8 cellular contexts compared by ENCODE assay signal in the genomic region with DNA sequence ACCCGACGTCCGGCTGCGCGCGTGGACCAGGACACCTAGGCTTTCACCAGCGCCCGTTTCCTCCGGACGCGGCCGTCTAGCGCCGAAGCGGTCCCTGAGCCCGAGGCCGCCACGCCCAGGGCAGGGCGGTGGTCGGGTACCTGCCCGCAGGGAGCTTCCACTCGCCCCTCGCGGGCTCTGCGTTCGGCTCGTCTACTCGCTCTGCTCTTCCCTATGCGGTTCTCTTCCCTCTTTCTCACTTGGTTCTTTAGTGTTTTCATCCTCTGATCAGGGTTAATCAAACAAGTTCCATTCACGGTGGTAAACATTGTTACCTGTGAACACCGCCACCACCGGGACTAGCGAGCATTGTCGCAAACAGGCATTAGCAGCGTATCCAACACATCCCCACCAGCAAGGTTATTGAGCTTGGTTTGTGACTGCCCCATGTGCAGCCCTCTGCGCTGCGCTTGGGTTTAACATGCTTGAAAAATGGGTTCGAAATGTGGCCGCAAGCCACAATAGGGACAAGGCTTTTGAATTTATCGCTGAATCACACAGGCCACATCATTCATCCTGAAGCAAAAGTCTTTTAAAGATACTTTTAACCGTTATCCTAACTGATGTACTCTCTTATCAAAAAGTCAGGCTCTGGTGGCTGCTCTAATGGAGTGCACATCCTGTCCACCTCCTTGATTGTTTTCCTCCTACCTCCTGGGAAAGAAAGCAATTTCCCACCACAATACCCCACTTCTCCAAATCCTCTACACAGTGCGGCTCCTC. TPM values are rescaled to one million over a fixed set of nuclear protein-coding genes. Genes with fewer than 3 reads are reported as not detected.
DNase-seq lines count a peak whose midpoint lies in the region; ATAC-seq and TF ChIP-seq lines count a peak whose summit lies in the region.

No MANE protein-coding gene starts in this region.

- no peak for TF ChIP-seq EP300 in neural cell (conservative IDR thresholded peaks at IDR 0.05; ENCODE audit: poor library complexity, severe bottlenecking)

- peak overlapping the region; percentile 85 for H3K27ac ChIP-seq in DND-41 (ENCODE audit: low read length)
- H3K27ac ChIP-seq in HUES48 (ENCODE audit: low read depth, low read length) = no peak overlapping the region
- peak overlapping the region; percentile 48 for H3K27ac ChIP-seq in epithelial cell of prostate
- peak overlapping the region; percentile 25 for H3K27ac ChIP-seq in neural cell (ENCODE audit: low read length)

- H3K27me3 ChIP-seq in DND-41 (ENCODE audit: insufficient read depth, low read length, poor library complexity) (no peaks in the 10 kb centered on the region), HUES48 (ENCODE audit: control insufficient read depth, insufficient read depth, low read length) (peaks cover 36% of the 10 kb centered on the region), neural cell (ENCODE audit: insufficient read depth, low read depth, low read length) (no peaks in the 10 kb centered on the region)

- H3K9ac ChIP-seq in DND-41 (ENCODE audit: low read depth, low read length) (peak overlapping the region; percentile 79), HUES48 (ENCODE audit: low read depth, low read length) (no peak overlapping the region), neural cell (ENCODE audit: low read length) (peak overlapping the region; percentile 77)

- H4K20me1 ChIP-seq in DND-41 (ENCODE audit: insufficient read depth, low read length) (peaks cover 12% of the 10 kb centered on the region; the same call in 1 of the 2 replicates), neural cell (ENCODE audit: insufficient read depth) (no peaks in the 10 kb centered on the region)

- DNase-seq in DND-41 (peak; percentile 19), epithelial cell of prostate (ENCODE audit: low read depth, low spot score) (no peak), HUDEP-2 (lab: John Stamatoyannopoulos, UW; ENCODE audit: unreplicated experiment in 76 of 76) (no peak), NCI-H2227 treated with DMSO at 0.1 percent for 48 hours (lab: John Stamatoyannopoulos, UW) (no peak), AG08395 (ENCODE audit: low spot score) (no peak)
- DNase-seq in activated CD8-positive, alpha-beta memory T cell treated with anti-CD3 and anti-CD28 coated beads, Interleukin-2, amount 50 U/mL, for 4 hours = peak; percentile 43

- peak overlapping the region; percentile 89 for H2AFZ ChIP-seq in DND-41 (ENCODE audit: low read depth, low read length)
- peak overlapping the region; percentile 84 for H2AFZ ChIP-seq in neural cell (ENCODE audit: low read depth, low read length)

- H3K4me3 ChIP-seq in DND-41 (ENCODE audit: low read depth in 1 of 2, low read length in 2 of 2) (peak overlapping the region in 1 of 2 experiments; percentile 64; a peak in 2 of 4 replicates), HUES48 (ENCODE audit: low read depth, low read length) (peak overlapping the region; percentile 99), neural cell (ENCODE audit: low read length) (peak overlapping the region; percentile 70)

- ATAC-seq in DND-41 (ENCODE audit: insufficient read depth, low read depth) = no peak

- H3K4me1 ChIP-seq in DND-41 (ENCODE audit: insufficient read depth, low read length) (peaks cover 47% of the 10 kb centered on the region), HUES48 (ENCODE audit: control insufficient read depth, insufficient read depth, low read length) (peaks cover 4% of the 10 kb centered on the region; the same call in 1 of the 2 replicates)

- TF ChIP-seq RAD21 in neural cell (conservative IDR thresholded peaks at IDR 0.05) = no peak

- no peaks in the 10 kb centered on the region for H3K9me2 ChIP-seq in neural cell (ENCODE audit: insufficient read depth, low read length)

- H3K4me2 ChIP-seq in DND-41 (ENCODE audit: insufficient read depth, low read length) (peak overlapping the region; percentile 83), neural cell (ENCODE audit: low read length) (peak overlapping the region; percentile 20)

- no peak for TF ChIP-seq CTCF in DND-41 (IDR thresholded peaks at IDR 0.05; ENCODE audit: borderline replicate concordance, extremely low read depth, low read length, poor library complexity, severe bottlenecking)
- TF ChIP-seq CTCF in neural cell (IDR thresholded peaks at IDR 0.05; ENCODE audit: poor library complexity, severe bottlenecking) = no peak

- H3K36me3 ChIP-seq in DND-41 (ENCODE audit: insufficient read depth, low read length) = peaks cover 7% of the 10 kb centered on the region
- H3K36me3 ChIP-seq in HUES48 (ENCODE audit: control insufficient read depth, insufficient read depth, low read length) = no peaks in the 10 kb centered on the region
- no peaks in the 10 kb centered on the region for H3K36me3 ChIP-seq in neural cell (ENCODE audit: insufficient read depth, low read length)

- H3K9me3 ChIP-seq in DND-41 (ENCODE audit: insufficient read depth, low read length, severe bottlenecking) (no peaks in the 10 kb centered on the region), HUES48 (ENCODE audit: control insufficient read depth, insufficient read depth, low read length) (no peaks in the 10 kb centered on the region), neural cell (ENCODE audit: low read length) (no peaks in the 10 kb centered on the region)

- no peaks in the 10 kb centered on the region for H3F3A ChIP-seq in neural cell (ENCODE audit: insufficient read depth, low read length, poor library complexity, severe bottlenecking)

- H3K79me2 ChIP-seq in DND-41 (ENCODE audit: insufficient read depth, low read length) (peaks cover 41% of the 10 kb centered on the region), neural cell (replicated peaks; ENCODE audit: insufficient read depth, low read length) (peaks cover 17% of the 10 kb centered on the region)

TF ChIP-seq in neural cell, 6 proteins besides CTCF, POLR2A, EP300 and RAD21:
- TF ChIP-seq EZH2 (IDR thresholded peaks at IDR 0.05; ENCODE audit: borderline replicate concordance, insufficient read depth, low read length, poor library complexity, severe bottlenecking) = no peak
- no peak for TF ChIP-seq POLR2AphosphoS5 (IDR thresholded peaks at IDR 0.05)
- TF ChIP-seq SMC3 (conservative IDR thresholded peaks at IDR 0.05; ENCODE audit: poor library complexity) = no peak
- no peak for TF ChIP-seq REST (IDR thresholded peaks at IDR 0.05; ENCODE audit: borderline replicate concordance)
- TF ChIP-seq TAF1 (IDR thresholded peaks at IDR 0.05; ENCODE audit: low read depth) = no peak
- TF ChIP-seq MXI1 (conservative IDR thresholded peaks at IDR 0.05; ENCODE audit: poor library complexity, severe bottlenecking) = no peak

RNA-seq across cellular contexts. Expression of gene CD47, which starts 0.8 kb away (rescaled TPM):
- 119 and 128 TPM in 2 replicates for polyA plus RNA-seq in neural cell
- polyA minus RNA-seq in neural cell = 158 and 200 TPM in 2 replicates

Comparison
In these comparisons a context has a peak if more than half of its experiments do, and no peak if none do; other contexts are left out.
1. DNase-seq: peak in DND-41 (single experiment) and activated CD8-positive, alpha-beta memory T cell treated with anti-CD3 and anti-CD28 coated beads, Interleukin-2, amount 50 U/mL, for 4 hours (single experiment); none in epithelial cell of prostate (single experiment), HUDEP-2 (0 of 76), NCI-H2227 treated with DMSO at 0.1 percent for 48 hours (single experiment) and AG08395 (single experiment).